9 cellular contexts compared by ENCODE assay signal in the genomic region with DNA sequence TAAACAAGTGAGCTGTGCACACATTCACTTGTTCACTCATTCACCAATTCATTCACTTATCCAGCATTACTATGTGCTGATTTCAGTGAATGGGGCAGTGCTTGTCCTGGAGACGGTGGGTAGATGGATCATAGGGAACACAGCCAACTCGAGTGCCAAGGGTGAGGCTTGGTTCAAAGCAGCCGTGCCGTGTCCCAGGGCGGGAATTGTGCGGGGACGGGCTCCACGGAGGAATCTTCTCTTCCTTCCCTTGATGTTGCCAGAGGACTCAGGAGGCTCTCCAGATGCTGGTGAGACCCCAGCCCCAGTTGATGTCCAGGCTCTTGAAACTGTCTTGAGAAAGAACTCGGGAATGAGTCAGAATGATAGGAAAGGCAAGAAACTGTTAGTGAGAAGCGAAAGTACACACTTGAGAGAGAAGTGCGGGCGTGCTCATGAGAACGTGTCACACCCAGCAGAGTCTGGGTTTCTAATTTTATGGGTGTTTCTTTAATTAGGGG. TPM values are rescaled to one million over a fixed set of nuclear protein-coding genes. Genes with fewer than 3 reads are reported as not detected.
DNase-seq lines count a peak whose midpoint lies in the region; ATAC-seq and TF ChIP-seq lines count a peak whose summit lies in the region.
"Had no signal": no experiment of that assay in that cellular context is flagged by ENCODE, and none has a peak within 500 bp of the region (broad histone marks: within the 10 kb centered on the region; RNA-seq: fewer than 3 reads in every experiment).

No MANE protein-coding gene starts in this region.

- no peaks in the 10 kb centered on the region for H3K36me3 Mint-ChIP-seq in CD14-positive monocyte
- no peaks in the 10 kb centered on the region for H3K36me3 Mint-ChIP-seq in effector memory CD8-positive, alpha-beta T cell (ENCODE audit: insufficient read depth)
- H3K36me3 Mint-ChIP-seq in activated naive CD4-positive, alpha-beta T cell treated with anti-CD3 and anti-CD28 coated beads for 36 hours (ENCODE audit: low read depth) = no peaks in the 10 kb centered on the region

- intact Hi-C loops in CD14-positive monocyte (cut with micrococcal nuclease) = no loop called here
- intact Hi-C loops in activated naive CD4-positive, alpha-beta T cell treated with anti-CD3 and anti-CD28 coated beads for 36 hours (cut with micrococcal nuclease) = no loop called here

- ATAC-seq in GM19372 (IDR thresholded peaks at IDR 0.05; ENCODE audit: low read depth, unreplicated experiment) (peak; percentile 54), HG03066 (IDR thresholded peaks at IDR 0.05; ENCODE audit: low read depth, unreplicated experiment) (peak; percentile 52)
- ATAC-seq in effector memory CD8-positive, alpha-beta T cell (replicated peaks) = no peak

- CTCF ChIA-PET in activated naive CD4-positive, alpha-beta T cell treated with anti-CD3 and anti-CD28 coated beads for 36 hours (lab: Charles Lee) = no interaction called here

- peaks cover 17% of the 10 kb centered on the region for H3K4me1 Mint-ChIP-seq in CD14-positive monocyte
- H3K4me1 Mint-ChIP-seq in effector memory CD8-positive, alpha-beta T cell (ENCODE audit: low read depth in 2 of 2) = peaks cover 13 to 16% of the 10 kb centered on the region in 2 donors
- H3K4me1 Mint-ChIP-seq in activated naive CD4-positive, alpha-beta T cell treated with anti-CD3 and anti-CD28 coated beads for 36 hours (ENCODE audit: low read depth) = peaks cover 12% of the 10 kb centered on the region

- peaks cover 7 to 8% (median 8%) of the 10 kb centered on the region in 3 donors for H3K27me3 Mint-ChIP-seq in CD14-positive monocyte (ENCODE audit: low read depth in 3 of 3)
- peaks cover 0 to 5% of the 10 kb centered on the region in 2 donors for H3K27me3 Mint-ChIP-seq in effector memory CD8-positive, alpha-beta T cell
- H3K27me3 Mint-ChIP-seq in activated naive CD4-positive, alpha-beta T cell treated with anti-CD3 and anti-CD28 coated beads for 36 hours (ENCODE audit: low read depth) = no peaks in the 10 kb centered on the region

- no peak for TF ChIP-seq CTCF in CD14-positive monocyte (IDR thresholded peaks at IDR 0.05)

- DNase-seq in CD14-positive monocyte (ENCODE audit: low spot score) (no peak), NCI-H1417 (lab: John Stamatoyannopoulos, UW) (no peak), A172 (ENCODE audit: low spot score) (no peak), mucosa of gallbladder (ENCODE audit: low spot score) (no peak)
- DNase-seq in effector memory CD8-positive, alpha-beta T cell = no peak
- no peak for DNase-seq in activated naive CD4-positive, alpha-beta T cell treated with anti-CD3 and anti-CD28 coated beads for 36 hours
- DNase-seq: hippocampal formation had no signal

- H3K27ac Mint-ChIP-seq in CD14-positive monocyte = no peak overlapping the region
- peak overlapping the region; percentile 44 to 51 for H3K27ac Mint-ChIP-seq in effector memory CD8-positive, alpha-beta T cell
- no peak overlapping the region for H3K27ac Mint-ChIP-seq in activated naive CD4-positive, alpha-beta T cell treated with anti-CD3 and anti-CD28 coated beads for 36 hours

- peak overlapping the region; percentile 14 to 39 for H3K4me3 Mint-ChIP-seq in CD14-positive monocyte
- H3K4me3 Mint-ChIP-seq in effector memory CD8-positive, alpha-beta T cell = no peak overlapping the region
- H3K4me3 Mint-ChIP-seq in activated naive CD4-positive, alpha-beta T cell treated with anti-CD3 and anti-CD28 coated beads for 36 hours = no peak overlapping the region

- H3K9me3 Mint-ChIP-seq in CD14-positive monocyte = peaks cover 0 to 2% (median 0%) of the 10 kb centered on the region in 7 donors
- no peaks in the 10 kb centered on the region for H3K9me3 Mint-ChIP-seq in effector memory CD8-positive, alpha-beta T cell
- H3K9me3 Mint-ChIP-seq in activated naive CD4-positive, alpha-beta T cell treated with anti-CD3 and anti-CD28 coated beads for 36 hours = no peaks in the 10 kb centered on the region

RNA-seq across cellular contexts. Expression of gene SH2D4B, which starts 3.0 kb away (rescaled TPM):
- polyA plus RNA-seq in CD14-positive monocyte = not detected
- under 1 TPM; 0.05 to 0.10 TPM for total RNA-seq in activated naive CD4-positive, alpha-beta T cell treated with anti-CD3 and anti-CD28 coated beads for 36 hours
- total RNA-seq in A172 (2014; rRNA removed; shearing (Covaris generic)) = 0.07 and 0.53 TPM in 2 replicates
- not detected for total RNA-seq in mucosa of gallbladder

Comparison
In these comparisons a context has a peak if more than half of its experiments do, and no peak if none do; other contexts are left out.
1. H3K27ac Mint-ChIP-seq: peak in effector memory CD8-positive, alpha-beta T cell (2 of 2); none in CD14-positive monocyte (0 of 7) and activated naive CD4-positive, alpha-beta T cell treated with anti-CD3 and anti-CD28 coated beads for 36 hours (single experiment).
2. H3K4me3 Mint-ChIP-seq: peak in CD14-positive monocyte (2 of 2); none in effector memory CD8-positive, alpha-beta T cell (0 of 2) and activated naive CD4-positive, alpha-beta T cell treated with anti-CD3 and anti-CD28 coated beads for 36 hours (single experiment).